In genomic region chr4:89298788-89299152, GRCh38 we compare ENCODE assay signal across 8 cellular contexts. TPM values are rescaled to one million over a fixed set of nuclear protein-coding genes. Genes with fewer than 3 reads are reported as not detected.
A peak's percentile ranks its signal among the peaks of the same experiment; 100 is the strongest.
DNase-seq lines count a peak whose midpoint lies in the region; ATAC-seq and TF ChIP-seq lines count a peak whose summit lies in the region.

No MANE protein-coding gene starts in this region.

- H4K20me1 ChIP-seq in OCI-LY7 (ENCODE audit: insufficient read depth, low read length) = no peaks in the 10 kb centered on the region
- H4K20me1 ChIP-seq in fibroblast of lung (ENCODE audit: control insufficient read depth, extremely low read depth, insufficient read depth, low read length) = no peaks in the 10 kb centered on the region

- peak overlapping the region; percentile 70 for H3K4me3 Mint-ChIP-seq in activated CD4-positive, alpha-beta T cell treated with anti-CD3 and anti-CD28 coated beads for 36 hours
- peak overlapping the region; percentile 13 to 64 for H3K4me3 Mint-ChIP-seq in stimulated activated naive B cell treated with anti-CD40 and anti-IgM and Interleukin-4, amounts not matched to agents 10 μg/mL and 1 μg/mL and 100 μg/mL, for 72 hours

- H3K36me3 ChIP-seq in OCI-LY7 (ENCODE audit: insufficient read depth, low read length) (no peaks in the 10 kb centered on the region), fibroblast of lung (ENCODE audit: control insufficient read depth, insufficient read depth, low read length) (no peaks in the 10 kb centered on the region), uterus (no peaks in the 10 kb centered on the region), mucosa of descending colon (ENCODE audit: low read depth) (no peaks in the 10 kb centered on the region)

- TF ChIP-seq POLR2A in uterus (IDR thresholded peaks at IDR 0.05) = no peak

- H3K36me3 Mint-ChIP-seq in activated CD4-positive, alpha-beta T cell treated with anti-CD3 and anti-CD28 coated beads for 36 hours (ENCODE audit: low read depth) = peaks cover 2% of the 10 kb centered on the region
- H3K36me3 Mint-ChIP-seq in stimulated activated naive B cell treated with anti-CD40 and anti-IgM and Interleukin-4, amounts not matched to agents 10 μg/mL and 1 μg/mL and 100 μg/mL, for 72 hours = no peaks in the 10 kb centered on the region

- H3K27me3 ChIP-seq in fibroblast of lung (ENCODE audit: control insufficient read depth, insufficient read depth, low read length) (no peaks in the 10 kb centered on the region), uterus (no peaks in the 10 kb centered on the region)

- H3K9me2 ChIP-seq in OCI-LY7 (ENCODE audit: insufficient read depth, low read length) = no peaks in the 10 kb centered on the region

- CTCF ChIA-PET in activated CD4-positive, alpha-beta T cell treated with anti-CD3 and anti-CD28 coated beads for 36 hours (lab: Charles Lee) = interaction anchor here (1.0 to 2.9 kb wide), 12 partner anchors 9 to 211 kb away, joined by 3 to 17 read pairs (median 4); partner anchors contain the start of gene GPRIN3
- CTCF ChIA-PET in OCI-LY7 (lab: Charles Lee; ENCODE audit: unreplicated experiment) = interaction anchor here (1.5 to 1.9 kb wide), 2 partner anchors 18 to 46 kb away, joined by 3 to 5 read pairs; no protein-coding TSS in a partner anchor

- H3K4me1 ChIP-seq in OCI-LY7 (ENCODE audit: insufficient read depth, low read length, poor library complexity, severe bottlenecking) (peaks cover 89% of the 10 kb centered on the region), fibroblast of lung (ENCODE audit: control insufficient read depth, extremely low read depth, insufficient read depth, low read length) (no peaks in the 10 kb centered on the region), uterus (no peaks in the 10 kb centered on the region), mucosa of descending colon (ENCODE audit: low read depth) (peaks cover 48% of the 10 kb centered on the region)

- peak overlapping the region; percentile 96 for H3K27ac Mint-ChIP-seq in activated CD4-positive, alpha-beta T cell treated with anti-CD3 and anti-CD28 coated beads for 36 hours
- no peak overlapping the region for H3K27ac Mint-ChIP-seq in stimulated activated naive B cell treated with anti-CD40 and anti-IgM and Interleukin-4, amounts not matched to agents 10 μg/mL and 1 μg/mL and 100 μg/mL, for 72 hours

- no peaks in the 10 kb centered on the region for H3K27me3 Mint-ChIP-seq in activated CD4-positive, alpha-beta T cell treated with anti-CD3 and anti-CD28 coated beads for 36 hours
- peaks cover 5 to 6% of the 10 kb centered on the region in 2 donors for H3K27me3 Mint-ChIP-seq in stimulated activated naive B cell treated with anti-CD40 and anti-IgM and Interleukin-4, amounts not matched to agents 10 μg/mL and 1 μg/mL and 100 μg/mL, for 72 hours

- H3K27ac ChIP-seq in OCI-LY7 (ENCODE audit: low read depth, low read length, poor library complexity, severe bottlenecking) = peak overlapping the region; percentile 88
- no peak overlapping the region for H3K27ac ChIP-seq in fibroblast of lung (ENCODE audit: insufficient read depth, low read length)
- H3K27ac ChIP-seq in uterus = peak overlapping the region in 1 of 2 donors; percentile 17

- POLR2A ChIA-PET in activated CD4-positive, alpha-beta T cell treated with anti-CD3 and anti-CD28 coated beads for 36 hours (lab: Charles Lee) = interaction anchor here (0.7 to 2.9 kb wide), 5 partner anchors 9 to 38 kb away, joined by 3 to 12 read pairs (median 4); partner anchors contain the start of gene GPRIN3
- POLR2A ChIA-PET in OCI-LY7 (lab: Charles Lee) = interaction anchor here (0.8 to 7.3 kb wide), 14 partner anchors 8 to 76 kb away, joined by 3 to 69 read pairs (median 5); no protein-coding TSS in a partner anchor

- no peak for ATAC-seq in activated CD4-positive, alpha-beta T cell treated with anti-CD3 and anti-CD28 coated beads for 36 hours
- ATAC-seq in stimulated activated naive B cell treated with anti-CD40 and anti-IgM and Interleukin-4, amounts not matched to agents 10 μg/mL and 1 μg/mL and 100 μg/mL, for 72 hours (replicated peaks) = peak; percentile 33 to 35
- no peak for ATAC-seq in mucosa of descending colon

- H3K9me3 ChIP-seq in OCI-LY7 (ENCODE audit: low read length) (no peaks in the 10 kb centered on the region), fibroblast of lung (ENCODE audit: control insufficient read depth, insufficient read depth, low read depth, low read length) (no peaks in the 10 kb centered on the region), uterus (no peaks in the 10 kb centered on the region), mucosa of descending colon (no peaks in the 10 kb centered on the region)

- no TSS peak for BruUV-seq in OCI-LY7 (replicated peaks; lab: Mats Ljungman, UMichigan)

- peak overlapping the region; percentile 63 for H3K4me3 ChIP-seq in OCI-LY7 (ENCODE audit: low read depth, low read length, poor library complexity, severe bottlenecking)
- peak overlapping the region in 1 of 4 experiments; percentile 22 for H3K4me3 ChIP-seq in fibroblast of lung (replicated peaks in 1 of 4; ENCODE audit: control extremely low read depth in 1 of 4, insufficient read depth in 1 of 4, low read depth in 3 of 4, low read length in 4 of 4)
- H3K4me3 ChIP-seq in uterus = no peak overlapping the region
- no peak overlapping the region for H3K4me3 ChIP-seq in mucosa of descending colon

- H3K79me2 ChIP-seq in OCI-LY7 (ENCODE audit: insufficient read depth, low read depth, low read length) = peaks cover 72% of the 10 kb centered on the region; the same call in 1 of the 2 replicates
- H3K79me2 ChIP-seq in fibroblast of lung (ENCODE audit: control insufficient read depth, insufficient read depth, low read length) = no peaks in the 10 kb centered on the region

- intact Hi-C loops in activated CD4-positive, alpha-beta T cell treated with anti-CD3 and anti-CD28 coated beads for 36 hours (cut with DNase I, micrococcal nuclease) = loop anchor here (2.0 to 10.0 kb wide), 6 partner anchors 72 to 1014 kb away; partner anchors contain the start of genes HERC6 (in 1 of the 2) and PPM1K (in 1 of the 2)
- intact Hi-C loops in OCI-LY7 (cut with micrococcal nuclease; ENCODE audit: unreplicated experiment) (loop anchor here (2.0 to 10.0 kb wide), 4 partner anchors 26 to 1014 kb away; partner anchors contain the start of gene PPM1K), uterus (cut with DNase I; ENCODE audit: low total_unique reads) (no loop called here), mucosa of descending colon (cut with DNase I, micrococcal nuclease) (no loop called here)

- peak overlapping the region; percentile 81 for H3K4me2 ChIP-seq in OCI-LY7 (ENCODE audit: low read length)
- peak overlapping the region; percentile 8 for H3K4me2 ChIP-seq in fibroblast of lung (ENCODE audit: extremely low read depth, insufficient read depth, low read length)

- H3K4me1 Mint-ChIP-seq in activated CD4-positive, alpha-beta T cell treated with anti-CD3 and anti-CD28 coated beads for 36 hours = peaks cover 80% of the 10 kb centered on the region
- H3K4me1 Mint-ChIP-seq in stimulated activated naive B cell treated with anti-CD40 and anti-IgM and Interleukin-4, amounts not matched to agents 10 μg/mL and 1 μg/mL and 100 μg/mL, for 72 hours = peaks cover 24 to 41% of the 10 kb centered on the region in 2 donors

- TF ChIP-seq CTCF in OCI-LY7 (conservative IDR thresholded peaks at IDR 0.05; ENCODE audit: low read length) (no peak; the same call in none of the 2 replicates), fibroblast of lung (conservative IDR thresholded peaks at IDR 0.05 in 1 of 2, IDR thresholded peaks at IDR 0.05 in 1 of 2; ENCODE audit: low read depth in 1 of 2, low read length in 2 of 2) (peak in 1 of 2 donors; percentile 17), uterus (IDR thresholded peaks at IDR 0.05) (no peak), mucosa of descending colon (IDR thresholded peaks at IDR 0.05) (no peak)

- H2AFZ ChIP-seq in OCI-LY7 (ENCODE audit: low read length) (peak overlapping the region; percentile 22; the same call in 1 of the 2 replicates), fibroblast of lung (ENCODE audit: low read length) (no peak overlapping the region)

- DNase-seq in activated CD4-positive, alpha-beta T cell treated with anti-CD3 and anti-CD28 coated beads for 36 hours = no peak
- DNase-seq in activated CD4-positive, alpha-beta T cell treated with anti-CD3 and anti-CD28 coated beads for 4 hours = no peak
- DNase-seq in OCI-LY7 (ENCODE audit: low spot score) (peak; percentile 76), fibroblast of lung (ENCODE audit: low read depth in 2 of 2) (peak; percentile 43 to 47), HuH-7.5 (ENCODE audit: low spot score) (no peak), uterus (no peak), mucosa of descending colon (no peak)
- DNase-seq in stimulated activated naive B cell treated with anti-CD40 and anti-IgM and Interleukin-4, amounts not matched to agents 10 μg/mL and 1 μg/mL and 100 μg/mL, for 72 hours = no peak

- no peaks in the 10 kb centered on the region for H3K9me3 Mint-ChIP-seq in activated CD4-positive, alpha-beta T cell treated with anti-CD3 and anti-CD28 coated beads for 36 hours (ENCODE audit: low read depth)
- no peaks in the 10 kb centered on the region for H3K9me3 Mint-ChIP-seq in stimulated activated naive B cell treated with anti-CD40 and anti-IgM and Interleukin-4, amounts not matched to agents 10 μg/mL and 1 μg/mL and 100 μg/mL, for 72 hours

- no peak overlapping the region for H3K9ac ChIP-seq in fibroblast of lung (ENCODE audit: insufficient read depth, low read length)

RNA-seq across cellular contexts. Expression of gene GPRIN3, which starts 8.8 kb away (rescaled TPM):
- total RNA-seq in activated CD4-positive, alpha-beta T cell treated with anti-CD3 and anti-CD28 coated beads for 36 hours = 10 to 100 TPM; 10.5 to 12.2 TPM
- total RNA-seq in OCI-LY7 (2014; rRNA removed; shearing (Covaris generic)) = 3.6 and 4.6 TPM in 2 replicates
- total RNA-seq in OCI-LY7 (2022) (9.3 and 9.9 TPM in 2 replicates), fibroblast of lung (under 0.01 TPM in 2 replicates), uterus (1 to 10 TPM; 1.2 to 9.7 (median 3.2) TPM), mucosa of descending colon (10 to 100 TPM in 2 of 3 donors, 1 to 10 TPM in 1; 6.0 to 23.8 (median 23.7) TPM)
- polyA plus RNA-seq in fibroblast of lung = 0.01 TPM in 1 of 2 replicates, not detected in the other
- not detected in 2 replicates for polyA plus RNA-seq in fibroblast of lung (2012)
- not detected in 2 replicates for polyA minus RNA-seq in fibroblast of lung (ENCODE audit: low replicate concordance)

Comparison
In these comparisons a context has a peak if more than half of its experiments do, and no peak if none do; other contexts are left out.
1. ATAC-seq: peak in stimulated activated naive B cell treated with anti-CD40 and anti-IgM and Interleukin-4, amounts not matched to agents 10 μg/mL and 1 μg/mL and 100 μg/mL, for 72 hours (2 of 2); none in activated CD4-positive, alpha-beta T cell treated with anti-CD3 and anti-CD28 coated beads for 36 hours (single experiment) and mucosa of descending colon (single experiment).
2. DNase-seq: peak in OCI-LY7 (single experiment) and fibroblast of lung (2 of 2); none in activated CD4-positive, alpha-beta T cell treated with anti-CD3 and anti-CD28 coated beads for 36 hours (single experiment), activated CD4-positive, alpha-beta T cell treated with anti-CD3 and anti-CD28 coated beads for 4 hours (0 of 2), stimulated activated naive B cell treated with anti-CD40 and anti-IgM and Interleukin-4, amounts not matched to agents 10 μg/mL and 1 μg/mL and 100 μg/mL, for 72 hours (single experiment), HuH-7.5 (single experiment), uterus (0 of 2) and mucosa of descending colon (0 of 3).
3. intact Hi-C loops: an anchor here in activated CD4-positive, alpha-beta T cell treated with anti-CD3 and anti-CD28 coated beads for 36 hours (2.0 to 10.0 kb wide) and OCI-LY7 (2.0 to 10.0 kb wide); none called in uterus and mucosa of descending colon.